In the genomic region with DNA sequence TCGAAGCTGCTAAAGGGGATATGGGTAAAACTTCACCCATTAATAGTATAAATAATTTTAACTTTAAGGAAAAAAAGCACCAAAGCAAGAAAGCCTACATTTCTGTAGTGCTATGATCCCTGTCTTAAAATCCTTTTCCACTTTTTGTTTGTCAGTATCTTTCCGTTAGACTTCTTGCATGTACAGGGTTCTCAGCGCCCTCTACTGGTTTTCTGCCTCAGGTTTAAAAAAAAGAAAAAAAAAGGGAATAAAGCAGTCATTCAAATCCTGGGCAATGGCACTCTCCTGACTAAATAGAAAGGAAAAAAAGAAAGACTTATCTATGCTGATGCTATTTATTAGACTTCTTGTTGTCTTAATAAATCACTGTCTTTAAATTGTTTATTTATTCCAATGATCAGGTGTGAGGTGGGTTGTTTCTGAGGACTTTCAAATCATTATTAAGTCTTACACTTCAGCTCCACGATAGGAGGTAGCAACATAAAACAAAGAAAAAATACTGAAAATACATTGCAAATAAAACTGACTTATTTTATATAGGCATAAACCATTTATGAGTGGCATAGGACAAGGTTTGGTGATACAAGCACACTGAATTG, we compare ENCODE assay signal across 8 cellular contexts.
DNase-seq lines count a peak whose midpoint lies in the region; ATAC-seq and TF ChIP-seq lines count a peak whose summit lies in the region.

No MANE protein-coding gene starts in this region.

- H3K4me3 ChIP-seq in suprapubic skin: no peak overlapping the region

- DNase-seq in DMS153 treated with DMSO at 0.1 percent for 48 hours (lab: John Stamatoyannopoulos, UW; ENCODE audit: unreplicated experiment): peak; percentile 75
- DNase-seq in HK-2 (ENCODE audit: unreplicated experiment): peak; percentile 36
- DNase-seq in NCI-H526 (lab: John Stamatoyannopoulos, UW): peak; percentile 36 to 61
- DNase-seq in amniotic epithelial cell (ENCODE audit: low read depth): peak; percentile 73
- peak; percentile 71 for DNase-seq in iris pigment epithelial cell (ENCODE audit: low read depth)
- DNase-seq in suprapubic skin (ENCODE audit: low spot score in 2 of 2): no peak

- H3K9me3 ChIP-seq in suprapubic skin: no peaks in the 10 kb centered on the region

- H3K36me3 ChIP-seq in suprapubic skin: no peaks in the 10 kb centered on the region

- no peak overlapping the region for H3K27ac ChIP-seq in suprapubic skin

- peak; percentile 23 to 29 for TF ChIP-seq CTCF in suprapubic skin (IDR thresholded peaks at IDR 0.05)

- H3K27me3 ChIP-seq in suprapubic skin: no peaks in the 10 kb centered on the region

- TF ChIP-seq POLR2A in suprapubic skin (IDR thresholded peaks at IDR 0.05): no peak

- ATAC-seq in GM18868 (IDR thresholded peaks at IDR 0.05; ENCODE audit: unreplicated experiment) (no peak), HG03520 (IDR thresholded peaks at IDR 0.05; ENCODE audit: unreplicated experiment) (no peak)

- 43% methylated on average over 4 of the region's 4 CpGs for WGBS in suprapubic skin

- H3K4me1 ChIP-seq in suprapubic skin: no peaks in the 10 kb centered on the region

- no peak for TF ChIP-seq EP300 in suprapubic skin (IDR thresholded peaks at IDR 0.05)

Comparison
In these comparisons a context has a peak if more than half of its experiments do, and no peak if none do; other contexts are left out.
1. DNase-seq: peak in DMS153 treated with DMSO at 0.1 percent for 48 hours (single experiment), HK-2 (single experiment), NCI-H526 (2 of 2), amniotic epithelial cell (single experiment) and iris pigment epithelial cell (single experiment); none in suprapubic skin (0 of 2).